In genomic region chr3:153160451-153161137, GRCh38 we compare ENCODE assay signal across 8 cellular contexts. TPM values are rescaled to one million over a fixed set of nuclear protein-coding genes. Genes with fewer than 3 reads are reported as not detected.
DNase-seq lines count a peak whose midpoint lies in the region; FAIRE-seq and TF ChIP-seq lines count a peak whose summit lies in the region.

No MANE protein-coding gene starts in this region.

- TF ChIP-seq POLR2A in GM12891 (IDR thresholded peaks at IDR 0.05; ENCODE audit: low read depth, low read length), result peak; percentile 53; the same call in 1 of the 2 replicates

- peak; percentile 93 for FAIRE-seq in GM12891 (lab: Jason Lieb, UNC)

- DNase-seq in GM12891 (ENCODE audit: insufficient read length, low spot score) (peak; percentile 53), HFF-Myc (ENCODE audit: extremely low read depth, low read depth) (peak; percentile 65), MV-4-11 (lab: John Stamatoyannopoulos, UW) (peak; percentile 93), cerebellum (ENCODE audit: low spot score) (peak; percentile 30), kidney glomerular epithelial cell (lab: John Stamatoyannopoulos, UW) (peak; percentile 90), NCI-H2029 (lab: John Stamatoyannopoulos, UW) (no peak)
- peak; percentile 23 for DNase-seq in activated CD4-positive, CD25-positive, alpha-beta regulatory T cell treated with anti-CD3 and anti-CD28 coated beads, Interleukin-2, amount 50 U/mL, for 16 hours (ENCODE audit: low read depth, low spot score)
- DNase-seq in stimulated activated CD4-positive, alpha-beta T cell treated with anti-CD3 and anti-CD28 coated beads, Interleukin-15, amount 100 ng/mL, for 48 hours (ENCODE audit: low read depth in 2 of 2), result peak; percentile 76 to 77

- no peak for TF ChIP-seq CTCF in HFF-Myc (IDR thresholded peaks at IDR 0.05; ENCODE audit: low read depth, low read length, missing control alignments)

- H3K4me3 ChIP-seq in HFF-Myc (replicated peaks; ENCODE audit: low read depth, low read length), result peak overlapping the region; percentile 82

TF ChIP-seq in GM12891, 5 proteins besides CTCF, POLR2A, EP300 and RAD21:
- TF ChIP-seq SPI1 (IDR thresholded peaks at IDR 0.05; ENCODE audit: low read depth, low read length) (peak; percentile 92), POLR2AphosphoS5 (IDR thresholded peaks at IDR 0.05; ENCODE audit: low read depth, low read length) (peak; percentile 58; the same call in 1 of the 2 replicates), TAF1 (IDR thresholded peaks at IDR 0.05; ENCODE audit: low read depth, low read length) (peak; percentile 29), POU2F2 (IDR thresholded peaks at IDR 0.05; ENCODE audit: low read depth, low read length) (no peak)

RNA-seq across cellular contexts. Expression of gene RAP2B, which starts 1.4 kb away (rescaled TPM):
- 3.8 TPM for polyA plus RNA-seq in GM12891 (2012; ENCODE audit: low read depth, missing spikeins)
- total RNA-seq in cerebellum, result 11.5 TPM
